8 cellular contexts compared by ENCODE assay signal in genomic region chrX:10619311-10620015, GRCh38. TPM values are rescaled to one million over a fixed set of nuclear protein-coding genes. Genes with fewer than 3 reads are reported as not detected.
DNase-seq lines count a peak whose midpoint lies in the region; ATAC-seq and TF ChIP-seq lines count a peak whose summit lies in the region.

No MANE protein-coding gene starts in this region.

- H3K4me1 Mint-ChIP-seq in MCF 10A (ENCODE audit: insufficient read depth, unreplicated experiment), result peaks cover 33% of the 10 kb centered on the region

- H3K4me3 Mint-ChIP-seq in MCF 10A (ENCODE audit: unreplicated experiment), result peak overlapping the region; percentile 79

- intact Hi-C loops in MCF 10A (cut with micrococcal nuclease), result loop anchor here (10.0 kb wide), 2 partner anchors 165 to 295 kb away; no protein-coding TSS in a partner anchor

- H3K36me3 Mint-ChIP-seq in MCF 10A (ENCODE audit: insufficient read depth, unreplicated experiment), result no peaks in the 10 kb centered on the region

- H3K4ac ChIP-seq in mesenchymal stem cell (ENCODE audit: low read depth in 1 of 2, low read length in 2 of 2), result no peak overlapping the region

- H3K27ac Mint-ChIP-seq in MCF 10A (ENCODE audit: low read depth, unreplicated experiment), result peak overlapping the region; percentile 57

- H4K8ac ChIP-seq in mesenchymal stem cell (ENCODE audit: low read length), result no peak overlapping the region

- no peak for DNase-seq in AG04449 (ENCODE audit: low read depth, low spot score)
- DNase-seq in MCF 10A (ENCODE audit: unreplicated experiment), result no peak
- DNase-seq in mesenchymal stem cell, result no peak
- no peak for DNase-seq in NCI-H524 (lab: John Stamatoyannopoulos, UW)
- no peak for DNase-seq in SIG-M5 (lab: John Stamatoyannopoulos, UW)
- DNase-seq in NCI-H524 treated with DMSO at 0.1 percent for 48 hours (lab: John Stamatoyannopoulos, UW), result no peak

- no TSS peak for BruUV-seq in MCF 10A (replicated peaks; lab: Mats Ljungman, UMichigan)

- H3K4me3 ChIP-seq in AG04449 (ENCODE audit: low read depth, low read length) (peak overlapping the region; percentile 71), mesenchymal stem cell (ENCODE audit: insufficient read depth in 1 of 2, low read depth in 1 of 2, low read length in 2 of 2) (peak overlapping the region; percentile 72 to 83)

- H4K91ac ChIP-seq in mesenchymal stem cell (ENCODE audit: low read length), result no peak overlapping the region

- no peaks in the 10 kb centered on the region for H3K9me3 ChIP-seq in mesenchymal stem cell (ENCODE audit: control insufficient read depth, low read length)

- H2AK5ac ChIP-seq in mesenchymal stem cell (ENCODE audit: low read length, severe bottlenecking), result no peak overlapping the region

- no peaks in the 10 kb centered on the region for H3K36me3 ChIP-seq in mesenchymal stem cell (ENCODE audit: control insufficient read depth in 1 of 2, insufficient read depth in 2 of 2, low read depth in 1 of 2, low read length in 2 of 2)

- no peaks in the 10 kb centered on the region for H3K9me3 Mint-ChIP-seq in MCF 10A (ENCODE audit: unreplicated experiment)

- TF ChIP-seq CTCF in AG04449 (IDR thresholded peaks at IDR 0.05; ENCODE audit: insufficient read depth, low read length, missing control alignments) (no peak), MCF 10A (IDR thresholded peaks at IDR 0.05; ENCODE audit: unreplicated experiment) (no peak)

- H2BK5ac ChIP-seq in mesenchymal stem cell (ENCODE audit: low read depth, low read length, poor library complexity, severe bottlenecking), result no peak overlapping the region

- H2BK120ac ChIP-seq in mesenchymal stem cell (ENCODE audit: low read depth, low read length), result no peak overlapping the region

- H3K79me1 ChIP-seq in mesenchymal stem cell (replicated peaks; ENCODE audit: low read length, poor library complexity, severe bottlenecking), result no peaks in the 10 kb centered on the region

- no peak overlapping the region for H2BK15ac ChIP-seq in mesenchymal stem cell (ENCODE audit: low read depth, poor library complexity, severe bottlenecking)

- no peak overlapping the region for H3K23ac ChIP-seq in mesenchymal stem cell (ENCODE audit: low read length in 2 of 2)

- H2BK12ac ChIP-seq in mesenchymal stem cell (ENCODE audit: low read length in 2 of 2), result no peak overlapping the region

- no peaks in the 10 kb centered on the region for H3K27me3 ChIP-seq in mesenchymal stem cell (ENCODE audit: control insufficient read depth in 1 of 2, insufficient read depth in 1 of 2, low read length in 2 of 2)

- WGBS in mesenchymal stem cell, result 2% methylated on average over 7 of the region's 12 CpGs

- H3K27me3 Mint-ChIP-seq in MCF 10A (ENCODE audit: insufficient read depth, unreplicated experiment), result no peaks in the 10 kb centered on the region

- H3K9ac ChIP-seq in mesenchymal stem cell (ENCODE audit: low read length), result peak overlapping the region; percentile 85

- peak overlapping the region; percentile 65 for H3K4me2 ChIP-seq in mesenchymal stem cell (ENCODE audit: low read length, poor library complexity, severe bottlenecking)

- peak overlapping the region; percentile 91 for H3K27ac ChIP-seq in mesenchymal stem cell (ENCODE audit: low read length, poor library complexity, severe bottlenecking)

- CTCF ChIA-PET in AG04449 (lab: Yijun Ruan, JAX), result interaction anchor here (0.6 to 6.5 kb wide), 7 partner anchors 17 to 516 kb away, joined by 3 to 47 read pairs (median 3); no protein-coding TSS in a partner anchor
- CTCF ChIA-PET in MCF 10A (lab: Yijun Ruan, JAX), result interaction anchor here (0.6 to 6.5 kb wide), 12 partner anchors 9 to 430 kb away, joined by 3 to 128 read pairs (median 5); no protein-coding TSS in a partner anchor

- H3K4me1 ChIP-seq in mesenchymal stem cell (ENCODE audit: control insufficient read depth, insufficient read depth, low read depth, low read length), result no peaks in the 10 kb centered on the region

- ATAC-seq in HG02852 (IDR thresholded peaks at IDR 0.05; ENCODE audit: unreplicated experiment), result peak; percentile 34
- no peak for ATAC-seq in GM19463 (IDR thresholded peaks at IDR 0.05; ENCODE audit: unreplicated experiment)

- no peak overlapping the region for H3K14ac ChIP-seq in mesenchymal stem cell (ENCODE audit: low read length in 2 of 2)

- H3K18ac ChIP-seq in mesenchymal stem cell (ENCODE audit: low read depth in 1 of 2, low read length in 2 of 2), result no peak overlapping the region

- H2AFZ ChIP-seq in mesenchymal stem cell (ENCODE audit: low read depth, low read length), result no peak overlapping the region

- POLR2A ChIA-PET in AG04449 (lab: Yijun Ruan, JAX) (no interaction called here), MCF 10A (lab: Yijun Ruan, JAX) (interaction anchor here (0.5 to 5.6 kb wide), 15 partner anchors 8 to 481 kb away, joined by 3 to 70 read pairs (median 6); no protein-coding TSS in a partner anchor)

RNA-seq across cellular contexts. Expression of gene MID1, which starts 0.9 kb away (rescaled TPM):
- total RNA-seq in MCF 10A (2022), result 9.7 and 10.0 TPM in 2 replicates
- 3.7 TPM for polyA plus RNA-seq in mesenchymal stem cell (2013, experiment 1 of 2)
- polyA plus RNA-seq in mesenchymal stem cell (2013, experiment 2 of 2), result 2.7 TPM
